1 cellular context compared by ENCODE assay signal in genomic region chr1:155893389-155894142, GRCh38.
TF ChIP-seq lines count a peak whose summit lies in the region.

No MANE protein-coding gene starts in this region.

TF ChIP-seq in HepG2, 621 proteins besides CTCF, POLR2A, EP300 and RAD21 (continued from another document and continues in another):
- TF ChIP-seq RAD51 (IDR thresholded peaks at IDR 0.05; ENCODE audit: borderline replicate concordance) (peak; percentile 78; the same call in 1 of the 2 replicates), MED1 (CRISPR knock-in tag; IDR thresholded peaks at IDR 0.05) (peak; percentile 59; the same call in 1 of the 2 replicates), CHD2 (IDR thresholded peaks at IDR 0.05; ENCODE audit: low read depth, low read length) (no peak), ZBTB33 (CRISPR knock-in tag; IDR thresholded peaks at IDR 0.05) (peak; percentile 37; the same call in 1 of the 2 replicates), ARID2 (CRISPR knock-in tag; IDR thresholded peaks at IDR 0.05; ENCODE audit: borderline replicate concordance) (no peak), ARNTL (CRISPR knock-in tag; IDR thresholded peaks at IDR 0.05) (peak; percentile 49; the same call in 1 of the 2 replicates), FOXP4 (CRISPR knock-in tag; IDR thresholded peaks at IDR 0.05) (peak; percentile 83), NFIC (IDR thresholded peaks at IDR 0.05; ENCODE audit: low read length) (0 out of 2 replicates have a peak, but pooled peaks have one; percentile 22), ZMAT5 (CRISPR knock-in tag; IDR thresholded peaks at IDR 0.05; ENCODE audit: borderline replicate concordance, low read depth) (no peak), CERS6 (CRISPR knock-in tag; IDR thresholded peaks at IDR 0.05) (no peak), ZMYM2 (CRISPR knock-in tag; IDR thresholded peaks at IDR 0.05) (peak; percentile 67), TEAD3 (CRISPR knock-in tag; optimal IDR thresholded peaks at IDR 0.05; ENCODE audit: borderline replicate concordance) (peak; percentile 80), HDAC2 (CRISPR knock-in tag; IDR thresholded peaks at IDR 0.05) (peak; percentile 51; the same call in 1 of the 2 replicates), ZFP82 (CRISPR knock-in tag; IDR thresholded peaks at IDR 0.05; ENCODE audit: borderline replicate concordance) (0 out of 2 replicates have a peak, but pooled peaks have one; percentile 28), ZNF33B (CRISPR knock-in tag; IDR thresholded peaks at IDR 0.05) (no peak), USF2 (IDR thresholded peaks at IDR 0.05; ENCODE audit: low read depth, low read length) (peak; percentile 89), USF2 (CRISPR knock-in tag; IDR thresholded peaks at IDR 0.05; ENCODE audit: borderline replicate concordance) (peak; percentile 87; the same call in 1 of the 2 replicates), STAT5B (CRISPR knock-in tag; IDR thresholded peaks at IDR 0.05) (no peak), BHLHE40 (IDR thresholded peaks at IDR 0.05; ENCODE audit: low read length) (peak; percentile 72), ZBTB21 (CRISPR knock-in tag; IDR thresholded peaks at IDR 0.05) (peak; percentile 81), POLR2AphosphoS5 (IDR thresholded peaks at IDR 0.05; ENCODE audit: low read depth, low read length) (no peak), NFIB (CRISPR knock-in tag; IDR thresholded peaks at IDR 0.05; ENCODE audit: borderline replicate concordance) (no peak), SKI (IDR thresholded peaks at IDR 0.05; ENCODE audit: partially characterized antibody) (peak; percentile 66), ZNF331 (CRISPR knock-in tag; IDR thresholded peaks at IDR 0.05) (peak; percentile 9; the same call in 1 of the 2 replicates), ZNF232 (CRISPR knock-in tag; IDR thresholded peaks at IDR 0.05; ENCODE audit: borderline replicate concordance) (no peak), RCOR2 (CRISPR knock-in tag; IDR thresholded peaks at IDR 0.05) (peak; percentile 84), HOXD1 (CRISPR knock-in tag; IDR thresholded peaks at IDR 0.05) (0 out of 2 replicates have a peak, but pooled peaks have one; percentile 14), MIER3 (CRISPR knock-in tag; IDR thresholded peaks at IDR 0.05; ENCODE audit: borderline replicate concordance) (peak; percentile 30; the same call in 1 of the 2 replicates), ZMYM3 (CRISPR knock-in tag; IDR thresholded peaks at IDR 0.05) (peak; percentile 95), TFDP2 (CRISPR knock-in tag; IDR thresholded peaks at IDR 0.05) (no peak), KDM1A (CRISPR knock-in tag; IDR thresholded peaks at IDR 0.05) (peak; percentile 95), PAXIP1 (CRISPR knock-in tag; conservative IDR thresholded peaks at IDR 0.05) (peak; percentile 51), IKZF5 (CRISPR knock-in tag; IDR thresholded peaks at IDR 0.05) (peak; percentile 56; the same call in 1 of the 2 replicates), FOXK1 (CRISPR knock-in tag; IDR thresholded peaks at IDR 0.05; ENCODE audit: borderline replicate concordance, low read depth) (no peak), TFE3 (CRISPR knock-in tag; IDR thresholded peaks at IDR 0.05) (peak; percentile 86; the same call in 1 of the 2 replicates), ZBTB38 (CRISPR knock-in tag; IDR thresholded peaks at IDR 0.05) (no peak), FOSL1 (CRISPR knock-in tag; IDR thresholded peaks at IDR 0.05; ENCODE audit: borderline replicate concordance) (no peak), ATF7 (IDR thresholded peaks at IDR 0.05) (0 out of 2 replicates have a peak, but pooled peaks have one; percentile 29), ATF7 (CRISPR knock-in tag; IDR thresholded peaks at IDR 0.05) (no peak), TARDBP (CRISPR knock-in tag; IDR thresholded peaks at IDR 0.05) (peak; percentile 50; the same call in 1 of the 2 replicates), CBX2 (IDR thresholded peaks at IDR 0.05; ENCODE audit: low read depth, low read length) (no peak), CBX2 (CRISPR knock-in tag; IDR thresholded peaks at IDR 0.05; ENCODE audit: low read depth) (no peak), HDAC1 (CRISPR knock-in tag; IDR thresholded peaks at IDR 0.05) (peak; percentile 44; the same call in 1 of the 2 replicates), THYN1 (CRISPR knock-in tag; IDR thresholded peaks at IDR 0.05; ENCODE audit: borderline replicate concordance, low read depth) (no peak), GATAD2A (CRISPR knock-in tag; IDR thresholded peaks at IDR 0.05) (peak; percentile 60), TERF1 (CRISPR knock-in tag; IDR thresholded peaks at IDR 0.05) (no peak), ZNF468 (CRISPR knock-in tag; IDR thresholded peaks at IDR 0.05) (no peak), ZNF362 (CRISPR knock-in tag; IDR thresholded peaks at IDR 0.05; ENCODE audit: borderline replicate concordance) (peak; percentile 69; the same call in 1 of the 2 replicates), MBNL3 (CRISPR knock-in tag; conservative IDR thresholded peaks at IDR 0.05) (no peak)
